1 cellular context compared by ENCODE assay signal in genomic region chr3:113404637-113405036, GRCh38.
TF ChIP-seq lines count a peak whose summit lies in the region.

No MANE protein-coding gene starts in this region.

TF ChIP-seq in H1, 55 proteins besides CTCF, POLR2A, EP300 and RAD21:
- TF ChIP-seq MAFK (IDR thresholded peaks at IDR 0.05; ENCODE audit: low read depth, low read length) = 0 out of 2 replicates have a peak, but pooled peaks have one; percentile 27
- TF ChIP-seq BCL11A (IDR thresholded peaks at IDR 0.05; ENCODE audit: low read depth in 2 of 2, low read length in 2 of 2) = no peak
